ENCODE assay signal across 9 cellular contexts in genomic region chr12:113208041-113208934, GRCh38. TPM values are rescaled to one million over a fixed set of nuclear protein-coding genes. Genes with fewer than 3 reads are reported as not detected.
DNase-seq lines count a peak whose midpoint lies in the region; ATAC-seq and TF ChIP-seq lines count a peak whose summit lies in the region.
"Had no signal": no experiment of that assay in that cellular context is flagged by ENCODE, and none has a peak within 500 bp of the region (broad histone marks: within the 10 kb centered on the region; RNA-seq: fewer than 3 reads in every experiment).

No MANE protein-coding gene starts in this region.

- H3K27ac ChIP-seq in caudate nucleus (ENCODE audit: low read depth, low read length), result peak overlapping the region; percentile 26

- H3K4me3 Mint-ChIP-seq in T-cell (peak overlapping the region; percentile 54 to 77 (median 59)), osteocyte (ENCODE audit: unreplicated experiment) (no peak overlapping the region)

- CTCF ChIA-PET in T-cell (lab: Charles Lee), result interaction anchor here (0.6 to 1.0 kb wide), 5 partner anchors 11 to 73 kb away, joined by 3 to 5 read pairs (median 4); partner anchors contain the start of gene RASAL1 (in 1 of the 2)

- H3K4me1 ChIP-seq in BE2C, result no peaks in the 10 kb centered on the region

- no peaks in the 10 kb centered on the region; the same call in 1 of the 2 replicates for H3K36me3 ChIP-seq in BE2C

- TF ChIP-seq CTCF in osteocyte (IDR thresholded peaks at IDR 0.05) (no peak), BE2C (IDR thresholded peaks at IDR 0.05; ENCODE audit: low read depth, low read length) (no peak)

- no peaks in the 10 kb centered on the region for H3K9me3 Mint-ChIP-seq in T-cell
- H3K9me3 Mint-ChIP-seq in osteocyte (ENCODE audit: unreplicated experiment), result no peaks in the 10 kb centered on the region

- H3K27me3 ChIP-seq in BE2C, result no peaks in the 10 kb centered on the region
- H3K27me3 ChIP-seq: body of pancreas had no signal

- POLR2A ChIA-PET in T-cell (lab: Charles Lee), result interaction anchor here (0.6 to 0.9 kb wide), 3 partner anchors 53 to 56 kb away, joined by 3 to 6 read pairs (median 6); no protein-coding TSS in a partner anchor

- ATAC-seq in HG03097 (IDR thresholded peaks at IDR 0.05; ENCODE audit: low FRiP score, unreplicated experiment) (peak; percentile 79), T-cell (replicated peaks in 1 of 4) (peak; percentile 74 to 82 (median 80))
- ATAC-seq: body of pancreas had no signal

- H3K4me3 ChIP-seq in BE2C (ENCODE audit: low read depth, low read length), result no peak overlapping the region
- H3K4me3 ChIP-seq: body of pancreas had no signal

- H3K36me3 Mint-ChIP-seq in T-cell, result no peaks in the 10 kb centered on the region
- peaks cover 2% of the 10 kb centered on the region for H3K36me3 Mint-ChIP-seq in osteocyte (ENCODE audit: unreplicated experiment)

- peak in 2 of 3 donors; percentile 42 to 65 for DNase-seq in stimulated activated CD4-positive, alpha-beta T cell treated with anti-CD3 and anti-CD28 coated beads, Interleukin-12 subunit alpha, Interleukin-12 subunit beta, amount 100 ng/mL, for 48 hours (ENCODE audit: low read depth in 2 of 3, low spot score in 1 of 3)
- no peak for DNase-seq in stimulated activated CD4-positive, alpha-beta T cell treated with anti-CD3 and anti-CD28 coated beads, Interleukin-4, amount 100 ng/mL, for 1 hour
- DNase-seq in T-cell, result peak; percentile 5 to 73 (median 50)
- peak in 4 of 61 donors; percentile 7 to 20 (median 16) for DNase-seq in caudate nucleus (lab: John Stamatoyannopoulos, UW)
- no peak for DNase-seq in osteocyte (ENCODE audit: extremely low spot score, unreplicated experiment)
- DNase-seq in kidney tubule cell (ENCODE audit: low spot score), result no peak
- DNase-seq in BE2C, result no peak

- H3K4me1 Mint-ChIP-seq in T-cell, result peaks cover 40 to 53% (median 46%) of the 10 kb centered on the region in 3 donors
- H3K4me1 Mint-ChIP-seq in osteocyte (ENCODE audit: unreplicated experiment), result peaks cover 19% of the 10 kb centered on the region

- H3K9me3 ChIP-seq in BE2C, result no peaks in the 10 kb centered on the region
- H3K9me3 ChIP-seq: body of pancreas had no signal

- no peaks in the 10 kb centered on the region for H3K27me3 Mint-ChIP-seq in T-cell
- H3K27me3 Mint-ChIP-seq in osteocyte (ENCODE audit: unreplicated experiment), result no peaks in the 10 kb centered on the region

- H3K27ac Mint-ChIP-seq in T-cell (peak overlapping the region; percentile 94 to 97), osteocyte (ENCODE audit: unreplicated experiment) (peak overlapping the region; percentile 54)

RNA-seq across cellular contexts. Expression of gene TPCN1, which starts 13.0 kb away (rescaled TPM):
- 10 to 100 TPM; 58.8 to 81.6 (median 73.5) TPM for total RNA-seq in T-cell
- total RNA-seq in osteocyte, result 74.6 and 80.6 TPM in 2 replicates
- polyA plus RNA-seq in BE2C (2012; ENCODE audit: insufficient read depth, insufficient read length, low read depth), result 24.5 TPM

RNA-seq across cellular contexts. Expression of gene RITA1, which starts 22.8 kb away (rescaled TPM):
- total RNA-seq in T-cell, result 10 to 100 TPM in 3 of 5 donors, 1 to 10 TPM in 2; 7.8 to 17.8 (median 13.8) TPM
- 19.9 and 20.5 TPM in 2 replicates for total RNA-seq in osteocyte
- polyA plus RNA-seq in BE2C (2012; ENCODE audit: insufficient read depth, insufficient read length, low read depth), result 83.0 TPM

RNA-seq across cellular contexts. Expression of gene DDX54, which starts 23.0 kb away (rescaled TPM):
- 10 to 100 TPM; 86.1 to 100.0 (median 88.0) TPM for total RNA-seq in T-cell
- total RNA-seq in osteocyte, result 52.8 and 52.9 TPM in 2 replicates
- 132 TPM for polyA plus RNA-seq in BE2C (2012; ENCODE audit: insufficient read depth, insufficient read length, low read depth)

RNA-seq across cellular contexts. Expression of gene CFAP73, which starts 58.8 kb away (rescaled TPM):
- total RNA-seq in T-cell, result under 1 TPM in 2 of 5 donors, not detected in 3; 0.25 to 0.69 TPM
- not detected in 2 replicates for total RNA-seq in osteocyte
- not detected for polyA plus RNA-seq in BE2C (2012; ENCODE audit: insufficient read depth, insufficient read length, low read depth)

Comparison
In these comparisons a context has a peak if more than half of its experiments do, and no peak if none do; other contexts are left out.
1. DNase-seq: peak in stimulated activated CD4-positive, alpha-beta T cell treated with anti-CD3 and anti-CD28 coated beads, Interleukin-12 subunit alpha, Interleukin-12 subunit beta, amount 100 ng/mL, for 48 hours (2 of 3) and T-cell (34 of 34); none in stimulated activated CD4-positive, alpha-beta T cell treated with anti-CD3 and anti-CD28 coated beads, Interleukin-4, amount 100 ng/mL, for 1 hour (single experiment), osteocyte (single experiment), kidney tubule cell (single experiment) and BE2C (single experiment).